In genomic region chr22:28869736-28870135, GRCh38 we compare ENCODE assay signal across 35 cellular contexts.
"Had no signal": no experiment of that assay in that cellular context is flagged by ENCODE, and none has a peak within 500 bp of the region (broad histone marks: within the 10 kb centered on the region; RNA-seq: fewer than 3 reads in every experiment).

No MANE protein-coding gene starts in this region.

- H3K9me3 ChIP-seq: ascending aorta, breast epithelium, colonic mucosa, esophagus squamous epithelium, gastroesophageal sphincter, heart right ventricle had no signal

- H3K4me3 Mint-ChIP-seq: activated CD4-positive, alpha-beta memory T cell treated with anti-CD3 and anti-CD28 coated beads, Interleukin-2, amount 10 ng/mL, durations not matched to agents 7 days and 5 days; activated CD4-positive, alpha-beta T cell treated with anti-CD3 and anti-CD28 coated beads for 36 hours; activated CD4-positive, alpha-beta T cell treated with anti-CD3 and anti-CD28 coated beads, Interleukin-2, amount 10 ng/mL, durations not matched to agents 7 days and 5 days; activated naive CD4-positive, alpha-beta T cell treated with anti-CD3 and anti-CD28 coated beads, Interleukin-2, amount 10 ng/mL, durations not matched to agents 7 days and 5 days; activated naive CD8-positive, alpha-beta T cell treated with anti-CD3 and anti-CD28 coated beads for 36 hours; activated naive CD8-positive, alpha-beta T cell treated with anti-CD3 and anti-CD28 coated beads, Interleukin-2, amount 50 U/mL, for 24 hours; activated T-cell treated with anti-CD3 and anti-CD28 coated beads, Interleukin-2, amount 50 U/mL, for 24 hours; activated T-cell treated with anti-CD3 and anti-CD28 coated beads, Interleukin-2, amount 50 U/mL, for 72 hours; brain; T-helper 17 cell; T-helper 2 cell treated with Interferon-gamma antibody and Interleukin-4, amounts not matched to agents 5 μg/mL and 100 μg/mL, for 36 hours had no signal

- H2AFZ ChIP-seq: hepatocyte had no signal

- H3K79me2 ChIP-seq: hepatocyte had no signal

- H3K4me2 ChIP-seq: hepatocyte had no signal

- H3K27ac ChIP-seq: ascending aorta, breast epithelium, cardiac muscle cell, colonic mucosa, epithelial cell of prostate, esophagus squamous epithelium, gastroesophageal sphincter, heart right ventricle, hepatocyte had no signal

- H3K27me3 ChIP-seq: ascending aorta, breast epithelium, cardiac muscle cell, colonic mucosa, esophagus squamous epithelium, gastroesophageal sphincter, heart right ventricle, hepatocyte had no signal

- H3K36me3 Mint-ChIP-seq: activated naive CD4-positive, alpha-beta T cell treated with anti-CD3 and anti-CD28 coated beads, Interleukin-2, amount 10 ng/mL, durations not matched to agents 7 days and 5 days; activated naive CD8-positive, alpha-beta T cell treated with anti-CD3 and anti-CD28 coated beads for 36 hours had no signal

- FAIRE-seq: endometrium, endothelial cell of umbilical vein had no signal

- ATAC-seq: activated CD4-positive, alpha-beta T cell treated with anti-CD3 and anti-CD28 coated beads for 36 hours; activated naive CD8-positive, alpha-beta T cell treated with anti-CD3 and anti-CD28 coated beads, Interleukin-2, amount 50 U/mL, for 24 hours; activated T-cell treated with anti-CD3 and anti-CD28 coated beads, Interleukin-2, amount 50 U/mL, for 72 hours; gastroesophageal sphincter; heart right ventricle; T-helper 17 cell had no signal

- H3K9me3 Mint-ChIP-seq: activated CD4-positive, alpha-beta memory T cell treated with anti-CD3 and anti-CD28 coated beads, Interleukin-2, amount 10 ng/mL, durations not matched to agents 7 days and 5 days; activated CD4-positive, alpha-beta T cell treated with anti-CD3 and anti-CD28 coated beads, Interleukin-2, amount 10 ng/mL, durations not matched to agents 7 days and 5 days; activated naive CD4-positive, alpha-beta T cell treated with anti-CD3 and anti-CD28 coated beads, Interleukin-2, amount 10 ng/mL, durations not matched to agents 7 days and 5 days; activated naive CD8-positive, alpha-beta T cell treated with anti-CD3 and anti-CD28 coated beads for 36 hours; activated naive CD8-positive, alpha-beta T cell treated with anti-CD3 and anti-CD28 coated beads, Interleukin-2, amount 50 U/mL, for 24 hours; activated T-cell treated with anti-CD3 and anti-CD28 coated beads, Interleukin-2, amount 50 U/mL, for 24 hours; activated T-cell treated with anti-CD3 and anti-CD28 coated beads, Interleukin-2, amount 50 U/mL, for 72 hours; T-helper 2 cell treated with Interferon-gamma antibody and Interleukin-4, amounts not matched to agents 5 μg/mL and 100 μg/mL, for 36 hours had no signal

- H3K27me3 Mint-ChIP-seq: activated CD4-positive, alpha-beta memory T cell treated with anti-CD3 and anti-CD28 coated beads, Interleukin-2, amount 10 ng/mL, durations not matched to agents 7 days and 5 days; activated CD4-positive, alpha-beta T cell treated with anti-CD3 and anti-CD28 coated beads for 36 hours had no signal

- H3K36me3 ChIP-seq: ascending aorta, breast epithelium, cardiac muscle cell, colonic mucosa, esophagus squamous epithelium, gastroesophageal sphincter, heart right ventricle had no signal

- DNase-seq: activated CD4-positive, alpha-beta memory T cell treated with anti-CD3 and anti-CD28 coated beads, Interleukin-2, amount 10 ng/mL, durations not matched to agents 7 days and 5 days; activated CD4-positive, alpha-beta T cell treated with anti-CD3 and anti-CD28 coated beads for 36 hours; activated CD4-positive, alpha-beta T cell treated with anti-CD3 and anti-CD28 coated beads, Interleukin-2, amount 10 ng/mL, durations not matched to agents 7 days and 5 days; activated CD4-positive, alpha-beta T cell treated with anti-CD3 and anti-CD28 coated beads, Interleukin-2, amount 50 U/mL, for 4 hours; activated CD4-positive, CD25-positive, alpha-beta regulatory T cell; activated CD4-positive, CD25-positive, alpha-beta regulatory T cell treated with anti-CD3 and anti-CD28 coated beads, Interleukin-2, amount 50 U/mL, for 72 hours; activated CD8-positive, alpha-beta memory T cell treated with anti-CD3 and anti-CD28 coated beads, Interleukin-2, amount 50 U/mL, for 48 hours; activated gamma-delta T cell; activated naive CD4-positive, alpha-beta T cell; activated naive CD4-positive, alpha-beta T cell treated with anti-CD3 and anti-CD28 coated beads, Interleukin-2, amount 10 ng/mL, durations not matched to agents 7 days and 5 days; activated naive CD8-positive, alpha-beta T cell treated with anti-CD3 and anti-CD28 coated beads for 36 hours; activated naive CD8-positive, alpha-beta T cell treated with anti-CD3 and anti-CD28 coated beads, Interleukin-2, amount 50 U/mL, for 24 hours; activated T-cell treated with anti-CD3 and anti-CD28 coated beads for 4 hours; activated T-cell treated with anti-CD3 and anti-CD28 coated beads, Interleukin-2, amount 50 U/mL, for 24 hours; activated T-cell treated with anti-CD3 and anti-CD28 coated beads, Interleukin-2, amount 50 U/mL, for 72 hours; central memory CD4-positive, alpha-beta T cell; cerebellar nuclear complex; colonic mucosa; effector CD8-positive, alpha-beta T cell; esophagus squamous epithelium; foreskin melanocyte; heart right ventricle; T-helper 1 cell; T-helper 17 cell; T1000 had no signal

- H3K4me1 ChIP-seq: ascending aorta, breast epithelium, colonic mucosa, esophagus squamous epithelium, gastroesophageal sphincter, heart right ventricle had no signal

- H3K4me3 ChIP-seq: ascending aorta, breast epithelium, cardiac muscle cell, colonic mucosa, esophagus squamous epithelium, gastroesophageal sphincter, heart right ventricle, hepatocyte had no signal

- H3K27ac Mint-ChIP-seq: activated CD4-positive, alpha-beta memory T cell treated with anti-CD3 and anti-CD28 coated beads, Interleukin-2, amount 10 ng/mL, durations not matched to agents 7 days and 5 days; activated CD4-positive, alpha-beta T cell treated with anti-CD3 and anti-CD28 coated beads for 36 hours; activated CD4-positive, alpha-beta T cell treated with anti-CD3 and anti-CD28 coated beads, Interleukin-2, amount 10 ng/mL, durations not matched to agents 7 days and 5 days; activated naive CD4-positive, alpha-beta T cell treated with anti-CD3 and anti-CD28 coated beads, Interleukin-2, amount 10 ng/mL, durations not matched to agents 7 days and 5 days; activated naive CD8-positive, alpha-beta T cell treated with anti-CD3 and anti-CD28 coated beads for 36 hours; activated naive CD8-positive, alpha-beta T cell treated with anti-CD3 and anti-CD28 coated beads, Interleukin-2, amount 50 U/mL, for 24 hours; activated T-cell treated with anti-CD3 and anti-CD28 coated beads, Interleukin-2, amount 50 U/mL, for 24 hours; activated T-cell treated with anti-CD3 and anti-CD28 coated beads, Interleukin-2, amount 50 U/mL, for 72 hours; brain; T-helper 17 cell; T-helper 2 cell treated with Interferon-gamma antibody and Interleukin-4, amounts not matched to agents 5 μg/mL and 100 μg/mL, for 36 hours had no signal
